In the genomic region with DNA sequence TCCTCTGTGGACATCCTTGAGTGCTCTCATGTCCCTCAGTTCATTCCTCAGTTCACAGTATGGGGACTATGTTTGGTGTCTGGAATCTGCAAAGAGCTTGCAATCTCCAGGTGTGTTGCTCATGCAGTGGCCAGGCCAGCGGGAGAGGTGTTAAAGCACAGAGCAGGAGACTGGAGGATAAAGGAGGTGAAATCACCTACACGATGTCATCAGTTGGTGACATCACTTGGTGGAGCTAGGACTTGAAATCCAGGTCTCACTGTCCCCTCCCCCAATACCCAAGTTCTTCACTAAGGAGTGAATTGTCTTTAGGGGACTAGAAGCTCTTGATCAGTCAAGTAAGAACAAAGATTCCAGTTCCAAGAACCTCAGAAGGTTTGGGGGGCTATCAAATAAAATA, we compare ENCODE assay signal across 29 cellular contexts.
"Had no signal": no experiment of that assay in that cellular context is flagged by ENCODE, and none has a peak within 500 bp of the region (broad histone marks: within the 10 kb centered on the region; RNA-seq: fewer than 3 reads in every experiment).

No MANE protein-coding gene starts in this region.

- H3K36me3 ChIP-seq: esophagus muscularis mucosa, gastroesophageal sphincter, heart right ventricle, lower lobe of right lung, spleen, tibial artery, upper lobe of left lung had no signal

- ATAC-seq: foreskin keratinocyte; gastroesophageal sphincter; heart right ventricle; left ventricle myocardium superior; lower lobe of right lung; psoas muscle; right cardiac atrium; stimulated activated memory B cell treated with anti-CD40 and anti-IgM and Interleukin-4, amounts not matched to agents 10 μg/mL and 1 μg/mL and 100 μg/mL, for 72 hours; stimulated activated naive CD8-positive, alpha-beta T cell treated with anti-CD3 and anti-CD28 coated beads, Interleukin-15, Interleukin-2, amounts not matched to agents 100 U/mL and 50 U/mL, for 24 hours had no signal

- DNase-seq: dermis blood vessel endothelial cell; effector memory CD4-positive, alpha-beta T cell; foreskin keratinocyte; glutamatergic neuron; heart right ventricle; hippocampal formation; kidney glomerular epithelial cell; left ventricle myocardium superior; lower lobe of right lung; naive B cell; nephron progenitor cell; nucleus accumbens; psoas muscle; right cardiac atrium; spleen; stimulated activated CD4-positive, alpha-beta T cell treated with anti-CD3 and anti-CD28 coated beads, Interleukin-4, amount 100 ng/mL, for 4 hours; stimulated activated naive CD8-positive, alpha-beta T cell treated with anti-CD3 and anti-CD28 coated beads, Interleukin-15, Interleukin-2, amounts not matched to agents 100 U/mL and 50 U/mL, for 24 hours; substantia nigra; testis; tibial artery; upper lobe of left lung had no signal

- H3K27ac ChIP-seq: coronary artery, esophagus muscularis mucosa, foreskin keratinocyte, gastroesophageal sphincter, heart right ventricle, lower lobe of right lung, psoas muscle, skin epidermis, spleen, testis, tibial artery, upper lobe of left lung had no signal

- H3K9me3 ChIP-seq: esophagus muscularis mucosa, gastroesophageal sphincter, heart right ventricle, lower lobe of right lung, mucosa of descending colon, psoas muscle, spleen, testis, tibial artery, upper lobe of left lung had no signal

- H3K36me3 Mint-ChIP-seq: memory B cell; mesothelial cell of epicardium; naive B cell; stimulated activated memory B cell treated with anti-CD40 and anti-IgM and Interleukin-4, amounts not matched to agents 10 μg/mL and 1 μg/mL and 100 μg/mL, for 72 hours had no signal

- H3K27me3 ChIP-seq: foreskin keratinocyte, testis, tibial artery, upper lobe of left lung had no signal

- H3K4me3 ChIP-seq: coronary artery, esophagus muscularis mucosa, gastroesophageal sphincter, heart right ventricle, lower lobe of right lung, mucosa of descending colon, psoas muscle, skin epidermis, spleen, testis, tibial artery, upper lobe of left lung had no signal

- H3K9me3 Mint-ChIP-seq: mesothelial cell of epicardium; naive B cell; nephron progenitor cell; stimulated activated memory B cell treated with anti-CD40 and anti-IgM and Interleukin-4, amounts not matched to agents 10 μg/mL and 1 μg/mL and 100 μg/mL, for 72 hours had no signal

- H3K27ac Mint-ChIP-seq: memory B cell; mesothelial cell of epicardium; nephron progenitor cell; stimulated activated memory B cell treated with anti-CD40 and anti-IgM and Interleukin-4, amounts not matched to agents 10 μg/mL and 1 μg/mL and 100 μg/mL, for 72 hours had no signal

- H3K4me1 ChIP-seq: testis had no signal

- H3K4me3 Mint-ChIP-seq: memory B cell; mesothelial cell of epicardium; nephron progenitor cell; stimulated activated memory B cell treated with anti-CD40 and anti-IgM and Interleukin-4, amounts not matched to agents 10 μg/mL and 1 μg/mL and 100 μg/mL, for 72 hours had no signal
